12 cellular contexts compared by ENCODE assay signal in the genomic region with DNA sequence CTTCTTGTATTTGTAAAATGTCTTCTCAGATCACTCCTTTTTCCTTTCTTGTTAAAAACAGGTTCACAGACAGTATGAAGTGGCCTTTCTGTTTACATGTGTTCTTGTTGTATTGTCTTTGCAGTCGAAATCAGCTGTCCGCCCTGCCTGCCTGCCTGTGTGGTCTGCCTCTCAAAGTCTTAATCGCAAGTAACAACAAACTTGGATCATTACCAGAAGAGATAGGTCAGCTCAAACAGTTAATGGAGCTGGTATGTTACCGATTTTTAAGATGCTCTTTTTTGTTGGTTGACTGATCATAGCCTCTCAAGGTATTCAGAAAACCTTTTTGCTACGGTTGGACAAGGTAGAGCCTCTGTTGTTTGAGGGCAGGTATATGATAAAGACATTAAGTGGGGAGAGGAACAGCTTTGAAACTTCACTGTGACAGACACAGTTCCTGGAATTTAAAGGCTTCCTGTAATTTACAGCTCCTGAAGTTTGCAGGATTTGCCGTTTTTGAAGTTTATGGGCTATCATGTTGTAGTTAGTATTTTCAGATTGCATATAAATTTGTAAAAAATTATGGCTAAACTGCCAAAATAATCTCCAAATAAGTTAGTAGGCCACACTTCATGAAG.
A peak's percentile ranks its signal among the peaks of the same experiment; 100 is the strongest.
DNase-seq lines count a peak whose midpoint lies in the region; ATAC-seq and TF ChIP-seq lines count a peak whose summit lies in the region.
"Had no signal": no experiment of that assay in that cellular context is flagged by ENCODE, and none has a peak within 500 bp of the region (broad histone marks: within the 10 kb centered on the region; RNA-seq: fewer than 3 reads in every experiment).

No MANE protein-coding gene starts in this region.

- peaks cover 9% of the 10 kb centered on the region for H3K36me3 ChIP-seq in IMR-90 (ENCODE audit: control insufficient read depth, insufficient read depth, low read length)
- H3K36me3 ChIP-seq: transverse colon had no signal

- DNase-seq in T-helper 2 cell treated with Interferon-gamma antibody and Interleukin-4, amounts not matched to agents 5 μg/mL and 100 μg/mL, for 36 hours (ENCODE audit: low spot score) = no peak
- DNase-seq in T-helper 2 cell (no peak), IMR-90 (no peak), natural killer cell (no peak)
- DNase-seq in activated naive CD8-positive, alpha-beta T cell treated with anti-CD3 and anti-CD28 coated beads for 36 hours = no peak
- DNase-seq: transverse colon had no signal

- intact Hi-C loops in IMR-90 (cut with micrococcal nuclease) (loop anchor here (5.0 kb wide), 1 partner anchor 52 kb away; no protein-coding TSS in a partner anchor), natural killer cell (cut with micrococcal nuclease) (loop anchor here (1.0 to 5.0 kb wide), 4 partner anchors 10 to 116 kb away; partner anchors contain the start of gene LRCH1)

- peaks cover 40% of the 10 kb centered on the region for H3K4me1 Mint-ChIP-seq in T-helper 2 cell treated with Interferon-gamma antibody and Interleukin-4, amounts not matched to agents 5 μg/mL and 100 μg/mL, for 36 hours (ENCODE audit: low read depth)
- peaks cover 35% of the 10 kb centered on the region for H3K4me1 Mint-ChIP-seq in activated naive CD8-positive, alpha-beta T cell treated with anti-CD3 and anti-CD28 coated beads for 36 hours
- H3K4me1 Mint-ChIP-seq in natural killer cell = peaks cover 40 to 50% of the 10 kb centered on the region in 2 donors

- no peak for TF ChIP-seq POLR2A in IMR-90 (IDR thresholded peaks at IDR 0.05; ENCODE audit: low read depth, low read length)

- H3K4me1 ChIP-seq in IMR-90 (ENCODE audit: control insufficient read depth, insufficient read depth, low read length) = peaks cover 8% of the 10 kb centered on the region

- H3K27me3 Mint-ChIP-seq in T-helper 2 cell treated with Interferon-gamma antibody and Interleukin-4, amounts not matched to agents 5 μg/mL and 100 μg/mL, for 36 hours (ENCODE audit: low read depth) = no peaks in the 10 kb centered on the region
- H3K27me3 Mint-ChIP-seq in activated naive CD8-positive, alpha-beta T cell treated with anti-CD3 and anti-CD28 coated beads for 36 hours = no peaks in the 10 kb centered on the region
- no peaks in the 10 kb centered on the region for H3K27me3 Mint-ChIP-seq in natural killer cell (ENCODE audit: low read depth in 2 of 2)

- H3K79me1 ChIP-seq in IMR-90 (ENCODE audit: low read depth in 1 of 2, low read length in 2 of 2) = peaks cover 39 to 67% of the 10 kb centered on the region in 2 experiments

- H4K20me1 ChIP-seq in IMR-90 (ENCODE audit: insufficient read depth, low read length) = peaks cover 3% of the 10 kb centered on the region; the same call in 1 of the 2 replicates

- no CpG with 5 or more reads among the region's 6 CpGs for WGBS in IMR-90 (ENCODE audit: extremely low coverage in 2 of 2, insufficient read length in 1 of 2), 2 experiments

- H4K8ac ChIP-seq in IMR-90 (ENCODE audit: low read depth in 2 of 2, low read length in 2 of 2) = peak overlapping the region in 1 of 2 experiments; percentile 36; a peak in 1 of 4 replicates

- H4K5ac ChIP-seq in IMR-90 (ENCODE audit: low read depth, low read length) = no peak overlapping the region

- peak overlapping the region; percentile 87 for H3K4ac ChIP-seq in IMR-90 (ENCODE audit: low read depth, low read length)

- H3K23ac ChIP-seq in IMR-90 (ENCODE audit: low read depth, low read length) = peak overlapping the region; percentile 72

- no peak overlapping the region; the same call in 1 of the 2 replicates for H3K14ac ChIP-seq in IMR-90 (replicated peaks; ENCODE audit: low read depth, low read length)

- H3K9me3 Mint-ChIP-seq in T-helper 2 cell treated with Interferon-gamma antibody and Interleukin-4, amounts not matched to agents 5 μg/mL and 100 μg/mL, for 36 hours = no peaks in the 10 kb centered on the region
- no peaks in the 10 kb centered on the region for H3K9me3 Mint-ChIP-seq in activated naive CD8-positive, alpha-beta T cell treated with anti-CD3 and anti-CD28 coated beads for 36 hours
- H3K9me3 Mint-ChIP-seq in natural killer cell = no peaks in the 10 kb centered on the region

- POLR2A ChIA-PET in IMR-90 (lab: Charles Lee; ENCODE audit: unreplicated experiment) = no interaction called here

- ATAC-seq in IMR-90 (ENCODE audit: low read depth) = no peak
- no peak for ATAC-seq in natural killer cell
- ATAC-seq in GM19324 (IDR thresholded peaks at IDR 0.05; ENCODE audit: low FRiP score, unreplicated experiment) = no peak
- no peak for ATAC-seq in GM21381 (IDR thresholded peaks at IDR 0.05; ENCODE audit: unreplicated experiment)
- ATAC-seq in HG02870 (IDR thresholded peaks at IDR 0.05; ENCODE audit: unreplicated experiment) = no peak
- ATAC-seq: body of pancreas had no signal

- H2AK9ac ChIP-seq in IMR-90 (replicated peaks; ENCODE audit: low read depth, low read length, poor library complexity) = no peak overlapping the region

- peaks cover 28% of the 10 kb centered on the region for H3K9me1 ChIP-seq in IMR-90 (ENCODE audit: insufficient read depth, low read length)

- H3K27ac Mint-ChIP-seq in T-helper 2 cell treated with Interferon-gamma antibody and Interleukin-4, amounts not matched to agents 5 μg/mL and 100 μg/mL, for 36 hours = peak overlapping the region; percentile 80
- peak overlapping the region; percentile 61 for H3K27ac Mint-ChIP-seq in activated naive CD8-positive, alpha-beta T cell treated with anti-CD3 and anti-CD28 coated beads for 36 hours
- H3K27ac Mint-ChIP-seq in natural killer cell = peak overlapping the region; percentile 91 to 95

- peak overlapping the region; percentile 71 for H2BK120ac ChIP-seq in IMR-90 (ENCODE audit: low read depth, low read length)

- no peaks in the 10 kb centered on the region for H3K9me3 ChIP-seq in IMR-90 (ENCODE audit: control insufficient read depth, insufficient read depth, low read length)
- H3K9me3 ChIP-seq: body of pancreas, transverse colon had no signal

- peak overlapping the region; percentile 70; the same call in 1 of the 2 replicates for H2AK5ac ChIP-seq in IMR-90 (ENCODE audit: low read depth, low read length)

- TF ChIP-seq RAD21 in IMR-90 (IDR thresholded peaks at IDR 0.05; ENCODE audit: low read length) = no peak

- H3K36me3 Mint-ChIP-seq in T-helper 2 cell treated with Interferon-gamma antibody and Interleukin-4, amounts not matched to agents 5 μg/mL and 100 μg/mL, for 36 hours (ENCODE audit: low read depth) = peaks cover 9% of the 10 kb centered on the region
- H3K36me3 Mint-ChIP-seq in activated naive CD8-positive, alpha-beta T cell treated with anti-CD3 and anti-CD28 coated beads for 36 hours = peaks cover 30% of the 10 kb centered on the region
- no peaks in the 10 kb centered on the region for H3K36me3 Mint-ChIP-seq in natural killer cell

- H3K18ac ChIP-seq in IMR-90 (ENCODE audit: low read depth, low read length) = 0 out of 2 replicates have a peak overlapping the region, but pooled peaks have one; percentile 61

- no TSS peak for BruUV-seq in IMR-90 (replicated peaks; lab: Mats Ljungman, UMichigan)

- dilution Hi-C loops in IMR-90 (cut with HindIII; ENCODE audit: low sequenced_read_pairs, unreplicated experiment) = no loop called here

- no peak overlapping the region for H3K9ac ChIP-seq in IMR-90 (ENCODE audit: low read depth, low read length)

- no peak overlapping the region for H3K4me2 ChIP-seq in IMR-90 (ENCODE audit: low read depth, low read length)

- no peaks in the 10 kb centered on the region for H3K27me3 ChIP-seq in IMR-90 (ENCODE audit: control insufficient read depth, insufficient read depth, low read length)
- H3K27me3 ChIP-seq: body of pancreas, transverse colon had no signal

- peak overlapping the region; percentile 17; the same call in 1 of the 2 replicates for H3K27ac ChIP-seq in IMR-90 (ENCODE audit: insufficient read depth, low read length)

- H2BK20ac ChIP-seq in IMR-90 (ENCODE audit: low read depth, low read length) = peak overlapping the region; percentile 72

- H4K91ac ChIP-seq in IMR-90 (ENCODE audit: insufficient read depth, low read depth, low read length) = peak overlapping the region; percentile 52; the same call in 1 of the 2 replicates

- CTCF ChIA-PET in IMR-90 (lab: Yijun Ruan, JAX) = interaction anchor here (0.7 kb wide), 1 partner anchor 174 kb away, joined by 3 read pairs; no protein-coding TSS in a partner anchor

- H2BK5ac ChIP-seq in IMR-90 (ENCODE audit: low read depth, low read length, poor library complexity, severe bottlenecking) = peak overlapping the region; percentile 63

- no peak overlapping the region for H3K56ac ChIP-seq in IMR-90 (ENCODE audit: extremely low read depth, insufficient read depth, low read length)

- H3K4me3 ChIP-seq in IMR-90 (ENCODE audit: insufficient read depth, low read depth, low read length) = no peak overlapping the region
- H3K4me3 ChIP-seq: body of pancreas, lung, smooth muscle cell, transverse colon had no signal

- in situ Hi-C loops in IMR-90 (cut with MboI; ENCODE audit: low sequenced_read_pairs) = no loop called here

- no peak for TF ChIP-seq CTCF in IMR-90 (conservative IDR thresholded peaks at IDR 0.05; ENCODE audit: low read depth, low read length)
- TF ChIP-seq CTCF in natural killer cell (IDR thresholded peaks at IDR 0.05) = no peak

- H2AFZ ChIP-seq in IMR-90 (replicated peaks; ENCODE audit: low read length, poor library complexity) = no peak overlapping the region

- H3K4me3 Mint-ChIP-seq in T-helper 2 cell treated with Interferon-gamma antibody and Interleukin-4, amounts not matched to agents 5 μg/mL and 100 μg/mL, for 36 hours = peak overlapping the region; percentile 68
- H3K4me3 Mint-ChIP-seq in activated naive CD8-positive, alpha-beta T cell treated with anti-CD3 and anti-CD28 coated beads for 36 hours = peak overlapping the region; percentile 44
- peak overlapping the region; percentile 91 for H3K4me3 Mint-ChIP-seq in natural killer cell

- H2BK15ac ChIP-seq in IMR-90 (ENCODE audit: low read depth, low read length) = peak overlapping the region; percentile 53; the same call in 1 of the 3 replicates

TF ChIP-seq in IMR-90, 13 proteins besides CTCF, POLR2A, EP300 and RAD21 (continues in another document):
- TF ChIP-seq FOS (IDR thresholded peaks at IDR 0.05; ENCODE audit: low read depth, low read length) = no peak
- TF ChIP-seq MXI1 (IDR thresholded peaks at IDR 0.05; ENCODE audit: borderline replicate concordance, low read depth, low read length) = no peak
- TF ChIP-seq RCOR1 (IDR thresholded peaks at IDR 0.05; ENCODE audit: insufficient replicate concordance, low read length) = no peak
- TF ChIP-seq CHD1 (IDR thresholded peaks at IDR 0.05; ENCODE audit: low read depth, low read length) = no peak
- TF ChIP-seq CEBPB (IDR thresholded peaks at IDR 0.05; ENCODE audit: low read depth, low read length) = no peak
- TF ChIP-seq USF2 (IDR thresholded peaks at IDR 0.05; ENCODE audit: low read depth, low read length) = no peak
- TF ChIP-seq NFE2L2 (IDR thresholded peaks at IDR 0.05; ENCODE audit: low read depth, low read length) = no peak
